Comparison of ENCODE assay signal across 15 cellular contexts in genomic region chr4:122787940-122788339, GRCh38. TPM values are rescaled to one million over a fixed set of nuclear protein-coding genes. Genes with fewer than 3 reads are reported as not detected.
"Had no signal": no experiment of that assay in that cellular context is flagged by ENCODE, and none has a peak within 500 bp of the region (broad histone marks: within the 10 kb centered on the region; RNA-seq: fewer than 3 reads in every experiment).

No MANE protein-coding gene starts in this region.

- H3K4me3 ChIP-seq: psoas muscle, testis had no signal

- DNase-seq: activated CD8-positive, alpha-beta memory T cell treated with anti-CD3 and anti-CD28 coated beads, Interleukin-2, amount 10 ng/mL, durations not matched to agents 7 days and 5 days; activated gamma-delta T cell; activated naive CD8-positive, alpha-beta T cell treated with anti-CD3 and anti-CD28 coated beads for 36 hours; activated T-cell treated with anti-CD3 and anti-CD28 coated beads, Interleukin-2, amount 50 U/mL, for 24 hours; aorta; endodermal cell; foreskin keratinocyte; left colon; mammary epithelial cell; natural killer cell; psoas muscle; stimulated activated CD4-positive, alpha-beta T cell treated with anti-CD3 and anti-CD28 coated beads, Interleukin-2, amount 100 ng/mL, for 48 hours; stimulated activated naive CD8-positive, alpha-beta T cell treated with anti-CD3 and anti-CD28 coated beads, Interleukin-15, Interleukin-2, amounts not matched to agents 100 U/mL and 50 U/mL, for 24 hours; testis had no signal

- H3K36me3 Mint-ChIP-seq: activated naive CD8-positive, alpha-beta T cell treated with anti-CD3 and anti-CD28 coated beads for 36 hours; natural killer cell had no signal

- ATAC-seq: activated CD8-positive, alpha-beta memory T cell treated with anti-CD3 and anti-CD28 coated beads, Interleukin-2, amount 10 ng/mL, durations not matched to agents 7 days and 5 days; foreskin keratinocyte; left colon; natural killer cell; psoas muscle; stimulated activated naive CD8-positive, alpha-beta T cell treated with anti-CD3 and anti-CD28 coated beads, Interleukin-15, Interleukin-2, amounts not matched to agents 100 U/mL and 50 U/mL, for 24 hours had no signal

- H3K9me3 Mint-ChIP-seq: activated T-cell treated with anti-CD3 and anti-CD28 coated beads, Interleukin-2, amount 50 U/mL, for 24 hours; endodermal cell; natural killer cell had no signal

- H3K27ac Mint-ChIP-seq: activated CD8-positive, alpha-beta memory T cell treated with anti-CD3 and anti-CD28 coated beads, Interleukin-2, amount 10 ng/mL, durations not matched to agents 7 days and 5 days; activated naive CD8-positive, alpha-beta T cell treated with anti-CD3 and anti-CD28 coated beads for 36 hours; activated T-cell treated with anti-CD3 and anti-CD28 coated beads, Interleukin-2, amount 50 U/mL, for 24 hours; natural killer cell had no signal

- H3K4me3 Mint-ChIP-seq: activated CD8-positive, alpha-beta memory T cell treated with anti-CD3 and anti-CD28 coated beads, Interleukin-2, amount 10 ng/mL, durations not matched to agents 7 days and 5 days; activated naive CD8-positive, alpha-beta T cell treated with anti-CD3 and anti-CD28 coated beads for 36 hours; activated T-cell treated with anti-CD3 and anti-CD28 coated beads, Interleukin-2, amount 50 U/mL, for 24 hours; endodermal cell; natural killer cell had no signal

- H3K27me3 ChIP-seq: foreskin keratinocyte, testis had no signal

- FAIRE-seq: bronchial epithelial cell had no signal

- H3K27me3 Mint-ChIP-seq: activated CD8-positive, alpha-beta memory T cell treated with anti-CD3 and anti-CD28 coated beads, Interleukin-2, amount 10 ng/mL, durations not matched to agents 7 days and 5 days had no signal

- H3K27ac ChIP-seq: psoas muscle, testis had no signal

- H3K9me3 ChIP-seq: psoas muscle, testis had no signal

RNA-seq across cellular contexts. Expression of gene FGF2, which starts 38.7 kb away (rescaled TPM):
- total RNA-seq: natural killer cell had no signal
